Comparison of ENCODE assay signal across 1 cellular context in genomic region chr3:173429527-173429926, GRCh38.
TF ChIP-seq lines count a peak whose summit lies in the region.

No MANE protein-coding gene starts in this region.

TF ChIP-seq in H1, 55 proteins besides CTCF, POLR2A, EP300 and RAD21 (continued from another document):
- no peak for TF ChIP-seq CHD7 (IDR thresholded peaks at IDR 0.05; ENCODE audit: insufficient replicate concordance, low read length)
TF ChIP-seq in H1: peak in this region for 0.
